ENCODE assay signal across 1 cellular context in genomic region chr16:19245326-19245925, GRCh38.
TF ChIP-seq lines count a peak whose summit lies in the region.

No MANE protein-coding gene starts in this region.

TF ChIP-seq in GM23338, 12 proteins besides CTCF, POLR2A, EP300 and RAD21 (continued from another document):
- TF ChIP-seq ZNF462 (CRISPR knock-in tag; IDR thresholded peaks at IDR 0.05) (no peak), JUNB (IDR thresholded peaks at IDR 0.05; ENCODE audit: unreplicated experiment) (no peak), REST (IDR thresholded peaks at IDR 0.05; ENCODE audit: unreplicated experiment) (no peak)
